ENCODE assay signal across 7 cellular contexts in genomic region chr11:133078591-133079179, GRCh38.
DNase-seq lines count a peak whose midpoint lies in the region; ATAC-seq and TF ChIP-seq lines count a peak whose summit lies in the region.

No MANE protein-coding gene starts in this region.

- no peaks in the 10 kb centered on the region for H3K36me3 ChIP-seq in smooth muscle cell (ENCODE audit: low read depth)

- H2AFZ ChIP-seq in smooth muscle cell (ENCODE audit: low read depth): no peak overlapping the region

- no peaks in the 10 kb centered on the region for H3K27me3 Mint-ChIP-seq in activated CD8-positive, alpha-beta T cell treated with anti-CD3 and anti-CD28 coated beads, Interleukin-2, amount 10 ng/mL, durations not matched to agents 7 days and 5 days (ENCODE audit: low read depth)

- no peaks in the 10 kb centered on the region for H3F3A ChIP-seq in smooth muscle cell (ENCODE audit: low read depth)

- TF ChIP-seq CTCF in smooth muscle cell (IDR thresholded peaks at IDR 0.05; ENCODE audit: borderline replicate concordance, insufficient read depth, poor library complexity, severe bottlenecking): peak; percentile 79

- no peak overlapping the region for H3K27ac Mint-ChIP-seq in activated CD8-positive, alpha-beta T cell treated with anti-CD3 and anti-CD28 coated beads, Interleukin-2, amount 10 ng/mL, durations not matched to agents 7 days and 5 days

- peaks cover 88% of the 10 kb centered on the region for H3K27me3 ChIP-seq in smooth muscle cell (ENCODE audit: low read depth)

- no peaks in the 10 kb centered on the region for H4K20me1 ChIP-seq in smooth muscle cell (ENCODE audit: low read depth)

- no peak overlapping the region for H3K27ac ChIP-seq in smooth muscle cell (ENCODE audit: low read depth)

- ATAC-seq in GM21526 (IDR thresholded peaks at IDR 0.05; ENCODE audit: low FRiP score, unreplicated experiment) (peak; percentile 44), left cardiac atrium (peak in 1 of 2 donors; percentile 45), GM19395 (IDR thresholded peaks at IDR 0.05; ENCODE audit: unreplicated experiment) (no peak)
- ATAC-seq in activated CD8-positive, alpha-beta T cell treated with anti-CD3 and anti-CD28 coated beads, Interleukin-2, amount 10 ng/mL, durations not matched to agents 7 days and 5 days: no peak

- H3K79me2 ChIP-seq in smooth muscle cell (ENCODE audit: low read depth): no peaks in the 10 kb centered on the region

- no peak overlapping the region for H3K4me3 Mint-ChIP-seq in activated CD8-positive, alpha-beta T cell treated with anti-CD3 and anti-CD28 coated beads, Interleukin-2, amount 10 ng/mL, durations not matched to agents 7 days and 5 days

- CTCF ChIA-PET in activated CD8-positive, alpha-beta T cell treated with anti-CD3 and anti-CD28 coated beads, Interleukin-2, amount 10 ng/mL, durations not matched to agents 7 days and 5 days (lab: Charles Lee): interaction anchor here (0.6 to 1.1 kb wide), 7 partner anchors 8 to 757 kb away, joined by 3 to 5 read pairs (median 3); no protein-coding TSS in a partner anchor

- POLR2A ChIA-PET in activated CD8-positive, alpha-beta T cell treated with anti-CD3 and anti-CD28 coated beads, Interleukin-2, amount 10 ng/mL, durations not matched to agents 7 days and 5 days (lab: Charles Lee): no interaction called here

- H3K4me3 ChIP-seq in smooth muscle cell: no peak overlapping the region

- H3K9me3 ChIP-seq in smooth muscle cell (replicated peaks; ENCODE audit: low read depth): no peaks in the 10 kb centered on the region

- H3K4me1 ChIP-seq in smooth muscle cell (ENCODE audit: low read depth): no peaks in the 10 kb centered on the region

- intact Hi-C loops in left cardiac atrium (cut with DNase I): no loop called here

- no peaks in the 10 kb centered on the region for H3K36me3 Mint-ChIP-seq in activated CD8-positive, alpha-beta T cell treated with anti-CD3 and anti-CD28 coated beads, Interleukin-2, amount 10 ng/mL, durations not matched to agents 7 days and 5 days (ENCODE audit: low read depth)

- H3K4me1 Mint-ChIP-seq in activated CD8-positive, alpha-beta T cell treated with anti-CD3 and anti-CD28 coated beads, Interleukin-2, amount 10 ng/mL, durations not matched to agents 7 days and 5 days (ENCODE audit: low read depth): no peaks in the 10 kb centered on the region

- DNase-seq in Daoy (ENCODE audit: low read depth) (peak; percentile 65), NCI-H1092 treated with DMSO at 0.1 percent for 48 hours (lab: John Stamatoyannopoulos, UW) (peak; percentile 66), left cardiac atrium (peak; percentile 60), smooth muscle cell (lab: John Stamatoyannopoulos, UW; ENCODE audit: unreplicated experiment) (no peak)
- DNase-seq in activated CD8-positive, alpha-beta T cell treated with anti-CD3 and anti-CD28 coated beads, Interleukin-2, amount 10 ng/mL, durations not matched to agents 7 days and 5 days: peak; percentile 55

- no peak overlapping the region for H3K4me2 ChIP-seq in smooth muscle cell

- 26% methylated on average over 20 of the region's 20 CpGs for WGBS in smooth muscle cell (ENCODE audit: low lambda C conversion rate)

- H3K9ac ChIP-seq in smooth muscle cell (ENCODE audit: low read depth): no peak overlapping the region

- no peaks in the 10 kb centered on the region for H3K9me3 Mint-ChIP-seq in activated CD8-positive, alpha-beta T cell treated with anti-CD3 and anti-CD28 coated beads, Interleukin-2, amount 10 ng/mL, durations not matched to agents 7 days and 5 days (ENCODE audit: insufficient read depth)
